In genomic region chr15:84736375-84736774, GRCh38 we compare ENCODE assay signal across 8 cellular contexts.
DNase-seq lines count a peak whose midpoint lies in the region; ATAC-seq and TF ChIP-seq lines count a peak whose summit lies in the region.

No MANE protein-coding gene starts in this region.

- no peak for TF ChIP-seq POLR2A in erythroblast (IDR thresholded peaks at IDR 0.05; ENCODE audit: low read length)

- DNase-seq in activated T-cell treated with anti-CD3 and anti-CD28 coated beads, Interleukin-2, amount 50 U/mL, for 48 hours = peak; percentile 77 to 81
- peak in 2 of 3 experiments; percentile 24 to 29 for DNase-seq in stimulated activated CD4-positive, alpha-beta T cell treated with anti-CD3 and anti-CD28 coated beads, TNF-alpha, amount 100 ng/mL, for 4 hours (ENCODE audit: low read depth in 3 of 3)
- no peak for DNase-seq in erythroblast (lab: John Stamatoyannopoulos, UW)
- DNase-seq in NCI-H187 treated with DMSO at 0.1 percent for 48 hours (lab: John Stamatoyannopoulos, UW) = no peak
- no peak for DNase-seq in AG08395 (ENCODE audit: low spot score)
- no peak for DNase-seq in pons (ENCODE audit: low spot score)

- peak; percentile 53 for ATAC-seq in GM19452 (IDR thresholded peaks at IDR 0.05; ENCODE audit: unreplicated experiment)
- peak; percentile 48 for ATAC-seq in HG03460 (IDR thresholded peaks at IDR 0.05; ENCODE audit: unreplicated experiment)

Comparison
In these comparisons a context has a peak if more than half of its experiments do, and no peak if none do; other contexts are left out.
1. DNase-seq: peak in activated T-cell treated with anti-CD3 and anti-CD28 coated beads, Interleukin-2, amount 50 U/mL, for 48 hours (2 of 2) and stimulated activated CD4-positive, alpha-beta T cell treated with anti-CD3 and anti-CD28 coated beads, TNF-alpha, amount 100 ng/mL, for 4 hours (2 of 3); none in erythroblast (0 of 2), NCI-H187 treated with DMSO at 0.1 percent for 48 hours (single experiment), AG08395 (single experiment) and pons (single experiment).